Comparison of ENCODE assay signal across 20 cellular contexts in the genomic region with DNA sequence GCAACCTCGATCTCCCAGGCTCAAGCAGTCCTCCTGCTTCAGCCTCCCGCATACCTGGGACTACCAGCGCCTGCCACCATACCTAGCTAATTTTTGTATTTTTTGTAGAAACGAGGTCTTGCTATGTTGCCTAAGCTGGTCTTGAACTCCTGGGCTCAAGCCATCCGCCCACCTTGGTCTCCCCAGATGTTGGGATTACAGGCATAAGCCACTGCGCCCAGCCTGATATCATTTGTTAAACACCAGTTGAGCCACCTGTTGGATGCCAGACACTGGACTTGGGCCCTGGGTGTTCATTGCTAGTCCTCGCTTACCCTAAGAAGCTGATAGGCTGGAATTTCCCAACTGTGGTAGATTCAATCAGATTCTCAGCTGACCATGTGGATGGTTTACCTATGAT.
DNase-seq lines count a peak whose midpoint lies in the region; ATAC-seq, FAIRE-seq and TF ChIP-seq lines count a peak whose summit lies in the region.
"Had no signal": no experiment of that assay in that cellular context is flagged by ENCODE, and none has a peak within 500 bp of the region (broad histone marks: within the 10 kb centered on the region; RNA-seq: fewer than 3 reads in every experiment).

No MANE protein-coding gene starts in this region.

- H3K9me3 ChIP-seq in HEK293 (ENCODE audit: control insufficient read depth, insufficient read depth, low read depth, low read length) (no peaks in the 10 kb centered on the region), IMR-90 (ENCODE audit: control insufficient read depth, insufficient read depth, low read length) (no peaks in the 10 kb centered on the region)
- H3K9me3 ChIP-seq: A549 had no signal

- no peak overlapping the region for H2BK20ac ChIP-seq in IMR-90 (ENCODE audit: low read depth, low read length)

- no peak overlapping the region for H3K9ac ChIP-seq in IMR-90 (ENCODE audit: low read depth, low read length)

- H3K27ac ChIP-seq in HEK293 (ENCODE audit: extremely low read depth, low read depth, low read length): no peak overlapping the region
- H3K27ac ChIP-seq in IMR-90 (ENCODE audit: insufficient read depth, low read length): no peak overlapping the region
- H3K27ac ChIP-seq: A549 had no signal

- peaks cover 14 to 62% of the 10 kb centered on the region in 2 experiments for H3K79me1 ChIP-seq in IMR-90 (ENCODE audit: low read depth in 1 of 2, low read length in 2 of 2)

- H2BK15ac ChIP-seq in IMR-90 (ENCODE audit: low read depth, low read length): no peak overlapping the region

- POLR2A ChIA-PET in HEK293 (lab: Yijun Ruan, JAX) (interaction anchor here (0.5 kb wide), 1 partner anchor 55 kb away, joined by 9 read pairs; no protein-coding TSS in a partner anchor), IMR-90 (lab: Charles Lee; ENCODE audit: unreplicated experiment) (no interaction called here)
- POLR2A ChIA-PET in activated CD4-positive, alpha-beta memory T cell treated with anti-CD3 and anti-CD28 coated beads, Interleukin-2, amount 10 ng/mL, durations not matched to agents 7 days and 5 days (lab: Charles Lee): no interaction called here

- H3K4ac ChIP-seq in IMR-90 (ENCODE audit: low read depth, low read length): no peak overlapping the region

- no peak overlapping the region for H2BK120ac ChIP-seq in IMR-90 (ENCODE audit: low read depth, low read length)

- CTCF ChIA-PET in HEK293 (lab: Yijun Ruan, JAX) (interaction anchor here (0.9 kb wide), 1 partner anchor 456 kb away, joined by 3 read pairs; no protein-coding TSS in a partner anchor), IMR-90 (lab: Yijun Ruan, JAX) (no interaction called here)
- CTCF ChIA-PET in activated CD4-positive, alpha-beta memory T cell treated with anti-CD3 and anti-CD28 coated beads, Interleukin-2, amount 10 ng/mL, durations not matched to agents 7 days and 5 days (lab: Charles Lee): interaction anchor here (0.9 kb wide), 1 partner anchor 137 kb away, joined by 3 read pairs; the partner anchor contains the start of gene ASAP2

- peaks cover 30% of the 10 kb centered on the region for H3K9me1 ChIP-seq in IMR-90 (ENCODE audit: insufficient read depth, low read length)

- dilution Hi-C loops in IMR-90 (cut with HindIII; ENCODE audit: low sequenced_read_pairs, unreplicated experiment): no loop called here

- no peaks in the 10 kb centered on the region for H3K4me1 Mint-ChIP-seq in activated CD4-positive, alpha-beta memory T cell treated with anti-CD3 and anti-CD28 coated beads, Interleukin-2, amount 10 ng/mL, durations not matched to agents 7 days and 5 days
- H3K4me1 Mint-ChIP-seq: CD4-positive, alpha-beta memory T cell had no signal

- no peak for ATAC-seq in IMR-90 (ENCODE audit: low read depth)
- ATAC-seq: A549 had no signal

- no peaks in the 10 kb centered on the region for H3K36me3 Mint-ChIP-seq in activated CD4-positive, alpha-beta memory T cell treated with anti-CD3 and anti-CD28 coated beads, Interleukin-2, amount 10 ng/mL, durations not matched to agents 7 days and 5 days (ENCODE audit: low read depth)
- H3K36me3 Mint-ChIP-seq: CD4-positive, alpha-beta memory T cell had no signal

- H3K4me2 ChIP-seq in IMR-90 (ENCODE audit: low read depth, low read length): no peak overlapping the region
- H3K4me2 ChIP-seq: A549 had no signal

- in situ Hi-C loops in IMR-90 (cut with MboI; ENCODE audit: low sequenced_read_pairs): loop anchor here (25.0 kb wide), 1 partner anchor 481 kb away; no protein-coding TSS in a partner anchor

- H3K27ac Mint-ChIP-seq in activated CD4-positive, alpha-beta memory T cell treated with anti-CD3 and anti-CD28 coated beads, Interleukin-2, amount 10 ng/mL, durations not matched to agents 7 days and 5 days: no peak overlapping the region
- H3K27ac Mint-ChIP-seq: CD4-positive, alpha-beta memory T cell had no signal

- H4K91ac ChIP-seq in IMR-90 (ENCODE audit: insufficient read depth, low read depth, low read length): no peak overlapping the region

- FAIRE-seq in urothelium cell line (lab: Jason Lieb, UNC): no peak
- FAIRE-seq: A549, GM12891 had no signal

- DNase-seq in IMR-90 (no peak), kidney tubule cell (ENCODE audit: low spot score) (peak; percentile 27), AG08395 (ENCODE audit: low spot score) (no peak), urothelium cell line (ENCODE audit: low spot score) (no peak)
- DNase-seq in activated CD4-positive, alpha-beta memory T cell treated with anti-CD3 and anti-CD28 coated beads, Interleukin-2, amount 10 ng/mL, durations not matched to agents 7 days and 5 days: no peak
- DNase-seq: 8988T; ACHN; C1 segment of cervical spinal cord; Calu3; CD4-positive, alpha-beta memory T cell; COR-L47; DMS53; DMS79 treated with DMSO at 0.1 percent for 48 hours; GF-D8; GOT3; H7; HCEC 1CT had no signal

- H3K4me3 ChIP-seq in HEK293 (ENCODE audit: low read depth, low read length) (no peak overlapping the region), IMR-90 (ENCODE audit: insufficient read depth, low read depth, low read length) (no peak overlapping the region)
- H3K4me3 ChIP-seq: A549 had no signal

- H4K8ac ChIP-seq in IMR-90 (ENCODE audit: low read depth in 2 of 2, low read length in 2 of 2): no peak overlapping the region

- no peak for TF ChIP-seq POLR2A in IMR-90 (IDR thresholded peaks at IDR 0.05; ENCODE audit: low read depth, low read length)

- TF ChIP-seq CTCF in HEK293 (tag by site-specific recombination; IDR thresholded peaks at IDR 0.05) (no peak), IMR-90 (conservative IDR thresholded peaks at IDR 0.05; ENCODE audit: low read depth, low read length) (no peak)

- H3K9me3 Mint-ChIP-seq in activated CD4-positive, alpha-beta memory T cell treated with anti-CD3 and anti-CD28 coated beads, Interleukin-2, amount 10 ng/mL, durations not matched to agents 7 days and 5 days: no peaks in the 10 kb centered on the region
- H3K9me3 Mint-ChIP-seq: CD4-positive, alpha-beta memory T cell had no signal

- H4K20me1 ChIP-seq in IMR-90 (ENCODE audit: insufficient read depth, low read length): 0 out of 2 replicates have a peak, but pooled peaks cover under 1% of the 10 kb centered on the region

- peaks cover 0 to 29% of the 10 kb centered on the region in 2 experiments; a peak in 2 of 3 replicates for H3K36me3 ChIP-seq in HEK293 (ENCODE audit: control insufficient read depth in 2 of 2, insufficient read depth in 1 of 2, low read length in 2 of 2)
- H3K36me3 ChIP-seq in IMR-90 (ENCODE audit: control insufficient read depth, insufficient read depth, low read length): peaks cover 28% of the 10 kb centered on the region

- WGBS in IMR-90 (ENCODE audit: extremely low coverage in 2 of 2, insufficient read length in 1 of 2), 2 experiments: 100% methylated on average over 4 of the region's 7 CpGs; no CpG with 5 or more reads in 1 of the 2 experiments

- H3K27me3 Mint-ChIP-seq in activated CD4-positive, alpha-beta memory T cell treated with anti-CD3 and anti-CD28 coated beads, Interleukin-2, amount 10 ng/mL, durations not matched to agents 7 days and 5 days: peaks cover 10% of the 10 kb centered on the region

- no peaks in the 10 kb centered on the region for H3K27me3 ChIP-seq in IMR-90 (ENCODE audit: control insufficient read depth, insufficient read depth, low read length)

- no peak overlapping the region for H4K5ac ChIP-seq in IMR-90 (ENCODE audit: low read depth, low read length)

- no peak overlapping the region for H3K4me3 Mint-ChIP-seq in activated CD4-positive, alpha-beta memory T cell treated with anti-CD3 and anti-CD28 coated beads, Interleukin-2, amount 10 ng/mL, durations not matched to agents 7 days and 5 days
- H3K4me3 Mint-ChIP-seq: CD4-positive, alpha-beta memory T cell had no signal

- H3K23ac ChIP-seq in IMR-90 (ENCODE audit: low read depth, low read length): no peak overlapping the region

- no peaks in the 10 kb centered on the region for H3K4me1 ChIP-seq in HEK293 (ENCODE audit: control insufficient read depth, insufficient read depth, low read length)
- peaks cover 4% of the 10 kb centered on the region for H3K4me1 ChIP-seq in IMR-90 (ENCODE audit: control insufficient read depth, insufficient read depth, low read length)

- H3K14ac ChIP-seq in IMR-90 (replicated peaks; ENCODE audit: low read depth, low read length): 0 out of 2 replicates have a peak overlapping the region, but pooled peaks have one; percentile 10

- H3K18ac ChIP-seq in IMR-90 (ENCODE audit: low read depth, low read length): no peak overlapping the region

- no peak for TF ChIP-seq RAD21 in IMR-90 (IDR thresholded peaks at IDR 0.05; ENCODE audit: low read length)

- no peak overlapping the region for H2BK5ac ChIP-seq in IMR-90 (ENCODE audit: low read depth, low read length, poor library complexity, severe bottlenecking)

- no peak overlapping the region for H2AK5ac ChIP-seq in IMR-90 (ENCODE audit: low read depth, low read length)

- H2AK9ac ChIP-seq in IMR-90 (replicated peaks; ENCODE audit: low read depth, low read length, poor library complexity): no peak overlapping the region

- BruUV-seq in IMR-90 (replicated peaks; lab: Mats Ljungman, UMichigan): no TSS peak

- intact Hi-C loops in IMR-90 (cut with micrococcal nuclease): no loop called here

- H2AFZ ChIP-seq in IMR-90 (replicated peaks; ENCODE audit: low read length, poor library complexity): no peak overlapping the region

- no peak overlapping the region for H3K56ac ChIP-seq in IMR-90 (ENCODE audit: extremely low read depth, insufficient read depth, low read length)

TF ChIP-seq in HEK293, 187 proteins besides CTCF, POLR2A, EP300 and RAD21 (continues in another document):
- no peak for TF ChIP-seq ZNF239 (tag by site-specific recombination; IDR thresholded peaks at IDR 0.05)
- TF ChIP-seq ZNF473 (tag by site-specific recombination; IDR thresholded peaks at IDR 0.05): no peak

TF ChIP-seq in IMR-90, 13 proteins besides CTCF, POLR2A, EP300 and RAD21 (continues in another document):
- TF ChIP-seq FOS (IDR thresholded peaks at IDR 0.05; ENCODE audit: low read depth, low read length) (no peak), MAFK (IDR thresholded peaks at IDR 0.05; ENCODE audit: low read depth, low read length) (no peak), RCOR1 (IDR thresholded peaks at IDR 0.05; ENCODE audit: insufficient replicate concordance, low read length) (no peak), MAZ (IDR thresholded peaks at IDR 0.05; ENCODE audit: borderline replicate concordance, low read depth, low read length) (no peak), RFX5 (IDR thresholded peaks at IDR 0.05; ENCODE audit: low read depth, low read length) (no peak), NFE2L2 (IDR thresholded peaks at IDR 0.05; ENCODE audit: low read depth, low read length) (no peak), CEBPB (IDR thresholded peaks at IDR 0.05; ENCODE audit: low read depth, low read length) (no peak)
- TF ChIP-seq, protein P1, sequence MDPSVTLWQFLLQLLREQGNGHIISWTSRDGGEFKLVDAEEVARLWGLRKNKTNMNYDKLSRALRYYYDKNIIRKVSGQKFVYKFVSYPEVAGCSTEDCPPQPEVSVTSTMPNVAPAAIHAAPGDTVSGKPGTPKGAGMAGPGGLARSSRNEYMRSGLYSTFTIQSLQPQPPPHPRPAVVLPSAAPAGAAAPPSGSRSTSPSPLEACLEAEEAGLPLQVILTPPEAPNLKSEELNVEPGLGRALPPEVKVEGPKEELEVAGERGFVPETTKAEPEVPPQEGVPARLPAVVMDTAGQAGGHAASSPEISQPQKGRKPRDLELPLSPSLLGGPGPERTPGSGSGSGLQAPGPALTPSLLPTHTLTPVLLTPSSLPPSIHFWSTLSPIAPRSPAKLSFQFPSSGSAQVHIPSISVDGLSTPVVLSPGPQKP (IDR thresholded peaks at IDR 0.05; ENCODE audit: borderline replicate concordance, low read depth, low read length): no peak
